Comparison of ENCODE assay signal across 28 cellular contexts in the genomic region with DNA sequence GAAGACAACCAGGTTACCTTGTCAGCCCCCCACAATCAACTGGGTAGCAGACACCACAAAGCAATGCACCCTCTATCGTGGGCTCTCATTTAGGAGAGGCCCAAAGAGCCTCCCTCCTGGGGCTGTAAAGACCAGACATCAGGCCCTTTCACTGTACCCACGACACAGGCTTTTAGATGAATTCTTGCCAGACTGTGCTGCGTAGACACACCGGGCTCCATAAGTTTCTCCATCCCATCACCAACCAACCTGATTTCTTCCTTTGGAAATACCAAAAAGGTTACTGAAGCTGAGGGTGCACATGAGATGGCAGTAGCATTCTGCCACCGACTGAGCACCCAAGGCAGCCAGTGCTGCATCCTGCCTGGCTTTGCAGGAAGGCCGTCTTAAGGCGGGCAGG.
"Had no signal": no experiment of that assay in that cellular context is flagged by ENCODE, and none has a peak within 500 bp of the region (broad histone marks: within the 10 kb centered on the region; RNA-seq: fewer than 3 reads in every experiment).

No MANE protein-coding gene starts in this region.

- ATAC-seq: effector memory CD8-positive, alpha-beta T cell; esophagus mucosa; foreskin keratinocyte; gastrocnemius medialis; gastroesophageal sphincter; heart left ventricle; heart right ventricle had no signal

- H3K4me3 ChIP-seq: colonic mucosa, coronary artery, dorsolateral prefrontal cortex, esophagus muscularis mucosa, esophagus squamous epithelium, gastrocnemius medialis, gastroesophageal sphincter, heart left ventricle, heart right ventricle had no signal

- H3K36me3 ChIP-seq: colonic mucosa had no signal

- DNase-seq: colonic mucosa; cortex of kidney; dermis blood vessel endothelial cell; dorsolateral prefrontal cortex; effector CD4-positive, alpha-beta T cell; effector CD8-positive, alpha-beta T cell; effector memory CD4-positive, alpha-beta T cell; effector memory CD8-positive, alpha-beta T cell; endodermal cell; erythroblast; esophagus squamous epithelium; foreskin fibroblast; foreskin keratinocyte; foreskin melanocyte; gastrocnemius medialis; glutamatergic neuron; head of caudate nucleus; heart left ventricle; heart right ventricle had no signal

- H3K27me3 ChIP-seq: colonic mucosa, dorsolateral prefrontal cortex, esophagus muscularis mucosa, esophagus squamous epithelium, foreskin keratinocyte, gastrocnemius medialis, gastroesophageal sphincter, heart left ventricle, heart right ventricle had no signal

- H3K27ac ChIP-seq: colonic mucosa, coronary artery, dorsolateral prefrontal cortex, epithelial cell of prostate, esophagus muscularis mucosa, esophagus squamous epithelium, foreskin keratinocyte, gastrocnemius medialis, gastroesophageal sphincter, heart left ventricle, heart right ventricle had no signal

- H3K9me3 ChIP-seq: colonic mucosa, esophagus muscularis mucosa, esophagus squamous epithelium, gastrocnemius medialis, gastroesophageal sphincter, heart left ventricle, heart right ventricle had no signal

- H3K4me1 ChIP-seq: colonic mucosa, esophagus squamous epithelium, foreskin keratinocyte, gastroesophageal sphincter had no signal

- FAIRE-seq: colon, endometrium, endothelial cell of umbilical vein, frontal cortex had no signal
